8 cellular contexts compared by ENCODE assay signal in the genomic region with DNA sequence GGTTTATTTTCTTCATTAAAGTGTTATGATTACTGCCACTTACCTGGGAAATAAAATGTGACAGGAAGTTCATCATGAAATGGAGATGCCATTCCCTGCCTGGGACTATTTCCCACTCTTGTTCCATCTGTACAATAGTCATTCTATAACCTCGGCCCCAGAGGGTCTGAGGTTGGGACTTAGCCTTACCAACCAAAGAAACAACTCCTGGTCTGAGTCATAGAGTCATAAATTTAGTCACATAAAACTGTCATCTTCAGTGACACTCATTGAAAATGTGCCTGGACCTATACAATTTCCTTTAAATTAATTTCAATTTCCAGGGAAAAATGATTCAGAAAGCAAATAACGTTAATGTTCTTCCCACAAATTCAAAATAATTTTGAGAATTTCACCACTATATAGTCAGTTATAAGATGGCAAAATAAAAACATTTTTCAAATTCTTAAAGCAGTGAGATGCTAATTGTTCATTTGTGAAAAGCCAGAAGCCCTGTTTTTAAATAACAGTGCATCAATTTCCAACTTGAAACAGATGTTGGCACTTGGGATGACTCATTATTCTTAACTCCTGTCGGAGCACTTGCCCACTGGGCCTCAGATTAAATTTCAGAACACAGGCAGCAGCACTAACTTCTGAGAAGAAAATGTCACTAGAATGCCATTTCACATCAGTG.
DNase-seq lines count a peak whose midpoint lies in the region; ATAC-seq and TF ChIP-seq lines count a peak whose summit lies in the region.

No MANE protein-coding gene starts in this region.

- H2AFZ ChIP-seq in GM23338: 0 out of 2 replicates have a peak overlapping the region, but pooled peaks have one; percentile 2
- H2AFZ ChIP-seq in hepatocyte: no peak overlapping the region

- no peaks in the 10 kb centered on the region for H3K27me3 Mint-ChIP-seq in GM23338 (ENCODE audit: insufficient read depth, low read depth, poor library complexity)

- no peaks in the 10 kb centered on the region for H3K9me2 ChIP-seq in GM23338 (ENCODE audit: insufficient read depth)
- H3K9me2 ChIP-seq in hepatocyte (replicated peaks; ENCODE audit: insufficient read depth): no peaks in the 10 kb centered on the region

- TF ChIP-seq CTCF in GM23338 (conservative IDR thresholded peaks at IDR 0.05; ENCODE audit: low read depth in 2 of 2) (no peak), hepatocyte (IDR thresholded peaks at IDR 0.05; ENCODE audit: poor library complexity) (no peak)

- H3K27me3 ChIP-seq in GM23338 (ENCODE audit: insufficient read depth) (no peaks in the 10 kb centered on the region), hepatocyte (no peaks in the 10 kb centered on the region)

- H3K4me3 ChIP-seq in GM23338 (no peak overlapping the region), hepatocyte (no peak overlapping the region)

- no peak overlapping the region for H3K4me3 Mint-ChIP-seq in GM23338

- H3K4me1 ChIP-seq in GM23338 (ENCODE audit: insufficient read depth) (peaks cover 4% of the 10 kb centered on the region; the same call in 1 of the 2 replicates), hepatocyte (ENCODE audit: insufficient read depth) (no peaks in the 10 kb centered on the region)

- DNase-seq in GM23338 (ENCODE audit: low spot score) (peak; percentile 16), LoVo (ENCODE audit: low spot score) (peak; percentile 50), hepatocyte (ENCODE audit: low spot score) (peak; percentile 18), posterior cingulate gyrus (no peak), inferior parietal cortex (ENCODE audit: extremely low spot score) (no peak), NCI-H510A (lab: John Stamatoyannopoulos, UW) (no peak)
- no peak for DNase-seq in central memory CD4-positive, alpha-beta T cell

- H3K4me2 ChIP-seq in GM23338 (0 out of 2 replicates have a peak overlapping the region, but pooled peaks have one; percentile 15), hepatocyte (no peak overlapping the region)

- H3K79me2 ChIP-seq in GM23338 (replicated peaks; ENCODE audit: insufficient read depth) (no peaks in the 10 kb centered on the region), hepatocyte (no peaks in the 10 kb centered on the region)

- H3K36me3 Mint-ChIP-seq in GM23338 (ENCODE audit: low read depth): no peaks in the 10 kb centered on the region; the same call in 2 of the 3 replicates

- no peak overlapping the region for H3K27ac ChIP-seq in GM23338 (ENCODE audit: low read depth)
- H3K27ac ChIP-seq in hepatocyte: no peak overlapping the region

- no peaks in the 10 kb centered on the region for H4K20me1 ChIP-seq in GM23338 (replicated peaks; ENCODE audit: insufficient read depth)
- H4K20me1 ChIP-seq in hepatocyte (ENCODE audit: insufficient read depth, poor library complexity, severe bottlenecking): no peaks in the 10 kb centered on the region

- 47% methylated on average over 3 of the region's 3 CpGs for WGBS in hepatocyte (ENCODE audit: low lambda C conversion rate, missing lambda C conversion rate)

- ATAC-seq in GM18519 (IDR thresholded peaks at IDR 0.05; ENCODE audit: low FRiP score, unreplicated experiment) (peak; percentile 83), GM23338 (no peak)

- H3K9me3 Mint-ChIP-seq in GM23338: no peaks in the 10 kb centered on the region; the same call in 2 of the 3 replicates

- H3K36me3 ChIP-seq in GM23338 (ENCODE audit: insufficient read depth): no peaks in the 10 kb centered on the region
- H3K36me3 ChIP-seq in hepatocyte (replicated peaks; ENCODE audit: insufficient read depth, low read depth): no peaks in the 10 kb centered on the region

- H3K9me3 ChIP-seq in hepatocyte (ENCODE audit: low read depth): no peaks in the 10 kb centered on the region

- no peaks in the 10 kb centered on the region for H3F3A ChIP-seq in GM23338 (replicated peaks; ENCODE audit: low read depth)

- intact Hi-C loops in posterior cingulate gyrus (cut with DNase I): no loop called here

- H3K27ac Mint-ChIP-seq in GM23338: peak overlapping the region; percentile 72; the same call in 1 of the 2 replicates

- H3K4me1 Mint-ChIP-seq in GM23338: peaks cover 8% of the 10 kb centered on the region; the same call in 2 of the 3 replicates

TF ChIP-seq in GM23338, 12 proteins besides CTCF, POLR2A, EP300 and RAD21:
- TF ChIP-seq NANOG (IDR thresholded peaks at IDR 0.05; ENCODE audit: borderline replicate concordance): no peak
- TF ChIP-seq, protein P1, sequence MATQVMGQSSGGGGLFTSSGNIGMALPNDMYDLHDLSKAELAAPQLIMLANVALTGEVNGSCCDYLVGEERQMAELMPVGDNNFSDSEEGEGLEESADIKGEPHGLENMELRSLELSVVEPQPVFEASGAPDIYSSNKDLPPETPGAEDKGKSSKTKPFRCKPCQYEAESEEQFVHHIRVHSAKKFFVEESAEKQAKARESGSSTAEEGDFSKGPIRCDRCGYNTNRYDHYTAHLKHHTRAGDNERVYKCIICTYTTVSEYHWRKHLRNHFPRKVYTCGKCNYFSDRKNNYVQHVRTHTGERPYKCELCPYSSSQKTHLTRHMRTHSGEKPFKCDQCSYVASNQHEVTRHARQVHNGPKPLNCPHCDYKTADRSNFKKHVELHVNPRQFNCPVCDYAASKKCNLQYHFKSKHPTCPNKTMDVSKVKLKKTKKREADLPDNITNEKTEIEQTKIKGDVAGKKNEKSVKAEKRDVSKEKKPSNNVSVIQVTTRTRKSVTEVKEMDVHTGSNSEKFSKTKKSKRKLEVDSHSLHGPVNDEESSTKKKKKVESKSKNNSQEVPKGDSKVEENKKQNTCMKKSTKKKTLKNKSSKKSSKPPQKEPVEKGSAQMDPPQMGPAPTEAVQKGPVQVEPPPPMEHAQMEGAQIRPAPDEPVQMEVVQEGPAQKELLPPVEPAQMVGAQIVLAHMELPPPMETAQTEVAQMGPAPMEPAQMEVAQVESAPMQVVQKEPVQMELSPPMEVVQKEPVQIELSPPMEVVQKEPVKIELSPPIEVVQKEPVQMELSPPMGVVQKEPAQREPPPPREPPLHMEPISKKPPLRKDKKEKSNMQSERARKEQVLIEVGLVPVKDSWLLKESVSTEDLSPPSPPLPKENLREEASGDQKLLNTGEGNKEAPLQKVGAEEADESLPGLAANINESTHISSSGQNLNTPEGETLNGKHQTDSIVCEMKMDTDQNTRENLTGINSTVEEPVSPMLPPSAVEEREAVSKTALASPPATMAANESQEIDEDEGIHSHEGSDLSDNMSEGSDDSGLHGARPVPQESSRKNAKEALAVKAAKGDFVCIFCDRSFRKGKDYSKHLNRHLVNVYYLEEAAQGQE (IDR thresholded peaks at IDR 0.05; ENCODE audit: unreplicated experiment): no peak
- no peak for TF ChIP-seq EZH2 (IDR thresholded peaks at IDR 0.05; ENCODE audit: low read depth, unreplicated experiment)
- no peak for TF ChIP-seq ZNF331 (CRISPR knock-in tag; IDR thresholded peaks at IDR 0.05; ENCODE audit: low read depth)
- TF ChIP-seq, protein P2, sequence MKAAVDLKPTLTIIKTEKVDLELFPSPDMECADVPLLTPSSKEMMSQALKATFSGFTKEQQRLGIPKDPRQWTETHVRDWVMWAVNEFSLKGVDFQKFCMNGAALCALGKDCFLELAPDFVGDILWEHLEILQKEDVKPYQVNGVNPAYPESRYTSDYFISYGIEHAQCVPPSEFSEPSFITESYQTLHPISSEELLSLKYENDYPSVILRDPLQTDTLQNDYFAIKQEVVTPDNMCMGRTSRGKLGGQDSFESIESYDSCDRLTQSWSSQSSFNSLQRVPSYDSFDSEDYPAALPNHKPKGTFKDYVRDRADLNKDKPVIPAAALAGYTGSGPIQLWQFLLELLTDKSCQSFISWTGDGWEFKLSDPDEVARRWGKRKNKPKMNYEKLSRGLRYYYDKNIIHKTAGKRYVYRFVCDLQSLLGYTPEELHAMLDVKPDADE (IDR thresholded peaks at IDR 0.05): no peak
- no peak for TF ChIP-seq JUNB (IDR thresholded peaks at IDR 0.05; ENCODE audit: unreplicated experiment)
- no peak for TF ChIP-seq EZH2phosphoT487 (IDR thresholded peaks at IDR 0.05; ENCODE audit: unreplicated experiment)

Comparison
In these comparisons a context has a peak if more than half of its experiments do, and no peak if none do; other contexts are left out.
1. DNase-seq: peak in GM23338 (single experiment), LoVo (single experiment) and hepatocyte (single experiment); none in posterior cingulate gyrus (0 of 10), inferior parietal cortex (single experiment), central memory CD4-positive, alpha-beta T cell (single experiment) and NCI-H510A (single experiment).